Comparison of ENCODE assay signal across 21 cellular contexts in the genomic region with DNA sequence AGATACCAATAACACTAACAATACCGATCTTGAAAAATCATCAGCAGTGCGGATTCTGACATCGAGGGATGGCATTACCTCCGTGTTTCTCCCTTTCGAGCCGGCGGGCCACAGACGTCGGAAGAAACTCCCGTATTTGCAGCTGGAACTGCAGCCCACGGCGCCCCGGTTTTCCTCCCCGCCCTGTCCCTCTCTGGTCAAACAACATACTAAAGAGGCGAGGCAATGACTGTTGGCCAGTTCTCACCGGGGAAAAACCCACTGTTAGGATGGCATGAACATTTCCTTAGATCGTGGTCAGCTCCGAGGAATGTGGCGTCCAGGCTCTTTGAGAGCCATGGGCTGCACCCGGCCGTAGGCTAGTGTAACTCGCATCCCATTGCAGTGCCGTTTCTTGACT. TPM values are rescaled to one million over a fixed set of nuclear protein-coding genes. Genes with fewer than 3 reads are reported as not detected.
DNase-seq lines count a peak whose midpoint lies in the region; FAIRE-seq and TF ChIP-seq lines count a peak whose summit lies in the region.
"Had no signal": no experiment of that assay in that cellular context is flagged by ENCODE, and none has a peak within 500 bp of the region (broad histone marks: within the 10 kb centered on the region; RNA-seq: fewer than 3 reads in every experiment).

No MANE protein-coding gene starts in this region.

- no peaks in the 10 kb centered on the region for H3K27me3 ChIP-seq in bronchial epithelial cell (ENCODE audit: control insufficient read depth, insufficient read depth, low read length)
- H3K27me3 ChIP-seq: BLaER1 had no signal

- H3K27ac Mint-ChIP-seq in activated naive CD8-positive, alpha-beta T cell treated with anti-CD3 and anti-CD28 coated beads for 36 hours = no peak overlapping the region
- H3K27ac Mint-ChIP-seq: B cell; CD8-positive, alpha-beta T cell had no signal

- H3K4me1 Mint-ChIP-seq in activated naive CD8-positive, alpha-beta T cell treated with anti-CD3 and anti-CD28 coated beads for 36 hours = no peaks in the 10 kb centered on the region
- H3K4me1 Mint-ChIP-seq: B cell; CD4-positive, CD25-positive, alpha-beta regulatory T cell had no signal

- H3K4me3 ChIP-seq in bronchial epithelial cell (ENCODE audit: low read depth, low read length) (no peak overlapping the region), kidney (ENCODE audit: low read length in 2 of 2) (no peak overlapping the region)
- H3K4me3 ChIP-seq: BLaER1, GM23248 had no signal

- H3K9me3 ChIP-seq in kidney (ENCODE audit: control insufficient read depth in 1 of 2, low read length in 2 of 2) = no peaks in the 10 kb centered on the region
- H3K9me3 ChIP-seq: Caco-2 had no signal

- no peaks in the 10 kb centered on the region for H3K4me1 ChIP-seq in kidney (ENCODE audit: control insufficient read depth in 1 of 2, insufficient read depth in 1 of 2, low read depth in 1 of 2, low read length in 2 of 2)
- H3K4me1 ChIP-seq: BLaER1, Caco-2 had no signal

- H3K36me3 ChIP-seq in bronchial epithelial cell (ENCODE audit: control insufficient read depth, insufficient read depth, low read length) (no peaks in the 10 kb centered on the region), kidney (ENCODE audit: control insufficient read depth in 1 of 2, insufficient read depth in 2 of 2, low read length in 2 of 2) (no peaks in the 10 kb centered on the region)
- H3K36me3 ChIP-seq: BLaER1 had no signal

- intact Hi-C loops in kidney (cut with DNase I) (no loop called here), posterior vena cava (cut with DNase I) (no loop called here)

- H3K4me3 Mint-ChIP-seq in activated naive CD8-positive, alpha-beta T cell treated with anti-CD3 and anti-CD28 coated beads for 36 hours = no peak overlapping the region
- H3K4me3 Mint-ChIP-seq: B cell; CD8-positive, alpha-beta T cell had no signal

- peak; percentile 26 for DNase-seq in A172 (ENCODE audit: low spot score)
- no peak for DNase-seq in bronchial epithelial cell (ENCODE audit: low read depth)
- peak; percentile 24 for DNase-seq in kidney
- DNase-seq in activated naive CD8-positive, alpha-beta T cell treated with anti-CD3 and anti-CD28 coated beads for 36 hours = no peak
- no peak for DNase-seq in posterior vena cava (ENCODE audit: low spot score)
- no peak for DNase-seq in NOMO-1 (lab: John Stamatoyannopoulos, UW; ENCODE audit: unreplicated experiment in 2 of 2)
- DNase-seq: 8988T; Caco-2; CD4-positive, CD25-positive, alpha-beta regulatory T cell; CD8-positive, alpha-beta T cell; DMS153; DND-41; GM23248; H7; HCEC 1CT had no signal

- FAIRE-seq in bronchial epithelial cell (lab: Jason Lieb, UNC) (peak; percentile 23), kidney (lab: Jason Lieb, UNC) (no peak)
- FAIRE-seq: G401.6, GM12892, H1 had no signal

- H3K9me3 Mint-ChIP-seq in activated naive CD8-positive, alpha-beta T cell treated with anti-CD3 and anti-CD28 coated beads for 36 hours = no peaks in the 10 kb centered on the region
- H3K9me3 Mint-ChIP-seq: CD8-positive, alpha-beta T cell had no signal

- no peak overlapping the region for H3K27ac ChIP-seq in kidney (ENCODE audit: low read depth in 2 of 2, low read length in 2 of 2)
- H3K27ac ChIP-seq: BLaER1, C4-2B, GM23248 had no signal

- H3K9ac ChIP-seq in kidney (ENCODE audit: low read length in 2 of 2) = no peak overlapping the region
- H3K9ac ChIP-seq: BLaER1, GM23248 had no signal

- no peaks in the 10 kb centered on the region for H3K36me3 Mint-ChIP-seq in activated naive CD8-positive, alpha-beta T cell treated with anti-CD3 and anti-CD28 coated beads for 36 hours
- H3K36me3 Mint-ChIP-seq: CD4-positive, CD25-positive, alpha-beta regulatory T cell; CD8-positive, alpha-beta T cell had no signal

- no peak for TF ChIP-seq CTCF in bronchial epithelial cell (IDR thresholded peaks at IDR 0.05; ENCODE audit: insufficient read depth, low read length, severe bottlenecking)
- no peak for TF ChIP-seq CTCF in kidney (IDR thresholded peaks at IDR 0.05; ENCODE audit: borderline replicate concordance, extremely low read depth, insufficient read depth)

- H3K27me3 Mint-ChIP-seq in activated naive CD8-positive, alpha-beta T cell treated with anti-CD3 and anti-CD28 coated beads for 36 hours = peaks cover 7% of the 10 kb centered on the region
- H3K27me3 Mint-ChIP-seq: B cell; CD4-positive, CD25-positive, alpha-beta regulatory T cell had no signal

RNA-seq across cellular contexts. Expression of gene OLFM1, which starts 32.8 kb away (rescaled TPM):
- 41.2 and 65.4 TPM in 2 replicates for total RNA-seq in A172 (2014; rRNA removed; shearing (Covaris generic))
- total RNA-seq in bronchial epithelial cell = 0.13 and 0.26 TPM in 2 replicates
- 33.7 TPM for total RNA-seq in kidney
- polyA plus RNA-seq in kidney (ENCODE audit: insufficient read depth, low read depth, low replicate concordance) = 2.9 TPM
- not detected for total RNA-seq in activated naive CD8-positive, alpha-beta T cell treated with anti-CD3 and anti-CD28 coated beads for 36 hours
- total RNA-seq in posterior vena cava = 10 to 100 TPM; 29.2 to 38.2 TPM
- total RNA-seq: B cell; Caco-2; CD4-positive, CD25-positive, alpha-beta regulatory T cell; CD8-positive, alpha-beta T cell had no signal
- polyA plus RNA-seq: CD4-positive, CD25-positive, alpha-beta regulatory T cell had no signal

Comparison
In these comparisons a context has a peak if more than half of its experiments do, and no peak if none do; other contexts are left out.
1. DNase-seq: peak in A172 (single experiment) and kidney (single experiment); none in bronchial epithelial cell (single experiment), activated naive CD8-positive, alpha-beta T cell treated with anti-CD3 and anti-CD28 coated beads for 36 hours (single experiment), posterior vena cava (single experiment) and NOMO-1 (0 of 2).
2. RNA of gene OLFM1, which starts 32.8 kb away (total RNA-seq): 41.2 to 65.4 TPM in A172, 29.2 to 38.2 TPM in posterior vena cava and 33.7 TPM in kidney (single experiment); 0.13 to 0.26 TPM in bronchial epithelial cell and not detected in activated naive CD8-positive, alpha-beta T cell treated with anti-CD3 and anti-CD28 coated beads for 36 hours; every median in the first group is over 10 times any median in the second.